In genomic region chr6:29631209-29631810, GRCh38 we compare ENCODE assay signal across 1 cellular context.
A peak's percentile ranks its signal among the peaks of the same experiment; 100 is the strongest.
TF ChIP-seq lines count a peak whose summit lies in the region.

No MANE protein-coding gene starts in this region.

TF ChIP-seq in K562, 482 proteins besides CTCF, POLR2A, EP300 and RAD21 (continued from another document and continues in another):
- TF ChIP-seq KLF1 (tag; IDR thresholded peaks at IDR 0.05) (no peak), CAMTA2 (CRISPR knock-in tag; conservative IDR thresholded peaks at IDR 0.05) (no peak), BRD4 (IDR thresholded peaks at IDR 0.05) (no peak), HNRNPH1 (optimal IDR thresholded peaks at IDR 0.05; ENCODE audit: low read depth, low read length) (no peak), PCBP2 (IDR thresholded peaks at IDR 0.05; ENCODE audit: low read depth, low read length, poor library complexity, severe bottlenecking) (no peak), HMG20B (CRISPR knock-in tag; IDR thresholded peaks at IDR 0.05) (no peak), ZBTB1 (CRISPR knock-in tag; IDR thresholded peaks at IDR 0.05; ENCODE audit: borderline replicate concordance, low read depth) (no peak), ARID3A (IDR thresholded peaks at IDR 0.05; ENCODE audit: borderline replicate concordance, low read depth, low read length) (no peak), ZNF449 (CRISPR knock-in tag; IDR thresholded peaks at IDR 0.05) (no peak), KAT8 (IDR thresholded peaks at IDR 0.05; ENCODE audit: low read depth) (no peak), ZNF165 (CRISPR knock-in tag; IDR thresholded peaks at IDR 0.05; ENCODE audit: borderline replicate concordance) (no peak), ARID4B (CRISPR knock-in tag; IDR thresholded peaks at IDR 0.05) (no peak), ERF (CRISPR knock-in tag; IDR thresholded peaks at IDR 0.05) (no peak), CREM (IDR thresholded peaks at IDR 0.05; ENCODE audit: low read depth) (peak; percentile 27; the same call in 1 of the 2 replicates), TCF7L2 (IDR thresholded peaks at IDR 0.05; ENCODE audit: low read depth, low read length) (peak; percentile 11; the same call in 1 of the 2 replicates), ZSCAN32 (CRISPR knock-in tag; IDR thresholded peaks at IDR 0.05) (no peak), JUND (IDR thresholded peaks at IDR 0.05; ENCODE audit: borderline replicate concordance, low read depth, low read length) (no peak), JUND (tag; IDR thresholded peaks at IDR 0.05; ENCODE audit: borderline replicate concordance, low read depth, low read length) (no peak), ETV6 (IDR thresholded peaks at IDR 0.05; ENCODE audit: borderline replicate concordance in 1 of 2, low read depth in 2 of 2, low read length in 1 of 2) (no peak), ETV6 (CRISPR knock-in tag; IDR thresholded peaks at IDR 0.05; ENCODE audit: borderline replicate concordance) (no peak), ZNF551 (CRISPR knock-in tag; IDR thresholded peaks at IDR 0.05) (no peak), TAL1 (IDR thresholded peaks at IDR 0.05) (no peak), NR2C1 (IDR thresholded peaks at IDR 0.05) (no peak), NR2C1 (tag; IDR thresholded peaks at IDR 0.05) (no peak), TGIF2 (CRISPR knock-in tag; IDR thresholded peaks at IDR 0.05) (no peak), ZC3H8 (IDR thresholded peaks at IDR 0.05) (no peak), ZBTB8A (IDR thresholded peaks at IDR 0.05; ENCODE audit: partially characterized antibody) (no peak), ATF3 (IDR thresholded peaks at IDR 0.05) (no peak), ATF3 (CRISPR knock-in tag; conservative IDR thresholded peaks at IDR 0.05) (no peak), TAF15 (IDR thresholded peaks at IDR 0.05; ENCODE audit: low read depth, low read length) (no peak), ZNF395 (CRISPR knock-in tag; IDR thresholded peaks at IDR 0.05) (no peak), SMARCA4 (IDR thresholded peaks at IDR 0.05) (peak; percentile 25; the same call in 1 of the 2 replicates), STAT5B (CRISPR knock-in tag; IDR thresholded peaks at IDR 0.05) (no peak), ZNF224 (CRISPR knock-in tag; IDR thresholded peaks at IDR 0.05) (no peak), SPI1 (IDR thresholded peaks at IDR 0.05; ENCODE audit: borderline replicate concordance, low read depth, low read length) (0 out of 2 replicates have a peak, but pooled peaks have one; percentile 7), TRIM28 (IDR thresholded peaks at IDR 0.05) (no peak), RNF219 (CRISPR knock-in tag; IDR thresholded peaks at IDR 0.05) (no peak), MGA (IDR thresholded peaks at IDR 0.05) (no peak)
